In genomic region chr16:57798267-57798810, GRCh38 we compare ENCODE assay signal across 13 cellular contexts. TPM values are rescaled to one million over a fixed set of nuclear protein-coding genes. Genes with fewer than 3 reads are reported as not detected.
DNase-seq lines count a peak whose midpoint lies in the region; ATAC-seq, FAIRE-seq and TF ChIP-seq lines count a peak whose summit lies in the region.
"Had no signal": no experiment of that assay in that cellular context is flagged by ENCODE, and none has a peak within 500 bp of the region (broad histone marks: within the 10 kb centered on the region; RNA-seq: fewer than 3 reads in every experiment).

No MANE protein-coding gene starts in this region.

- H3K4me3 ChIP-seq in A549 = peak overlapping the region; percentile 53
- H3K4me3 ChIP-seq in H1 (ENCODE audit: extremely low read depth in 1 of 4, insufficient read depth in 2 of 4, low read depth in 3 of 4, low read length in 4 of 4) = peak overlapping the region; percentile 11 to 54 (median 19); a peak in 4 of 8 replicates

- no peak overlapping the region for H2BK12ac ChIP-seq in H1 (ENCODE audit: low read depth, low read length)

- H3K9ac ChIP-seq in H1 (replicated peaks in 1 of 4; ENCODE audit: extremely low read depth in 1 of 4, low read depth in 3 of 4, low read length in 3 of 4) = no peak overlapping the region

- H4K91ac ChIP-seq in H1 (replicated peaks; ENCODE audit: insufficient read length, low read length) = peak overlapping the region; percentile 59

- TF ChIP-seq RAD21 in A549 (conservative IDR thresholded peaks at IDR 0.05 in 1 of 2, IDR thresholded peaks at IDR 0.05 in 1 of 2) (no peak), H1 (IDR thresholded peaks at IDR 0.05 in 1 of 2, conservative IDR thresholded peaks at IDR 0.05 in 1 of 2; ENCODE audit: low read depth in 2 of 2, low read length in 2 of 2) (no peak)

- H3K4me1 Mint-ChIP-seq in nephron = peaks cover 48% of the 10 kb centered on the region

- H3K79me1 ChIP-seq in H1 (ENCODE audit: low read depth, low read length) = no peaks in the 10 kb centered on the region; the same call in 1 of the 2 replicates

- no peak overlapping the region; the same call in 1 of the 2 replicates for H2BK15ac ChIP-seq in H1 (ENCODE audit: low read length)

- DNase-seq in A549 (ENCODE audit: low read depth in 1 of 2, low spot score in 1 of 2) (no peak), MV-4-11 (lab: John Stamatoyannopoulos, UW) (peak; percentile 1), H1 (ENCODE audit: low read depth in 1 of 2, low spot score in 2 of 2) (no peak), NCI-H2081 (lab: John Stamatoyannopoulos, UW) (no peak)
- no peak for DNase-seq in activated CD4-positive, alpha-beta T cell treated with anti-CD3 and anti-CD28 coated beads for 48 hours
- DNase-seq in stimulated activated naive CD4-positive, alpha-beta T cell (lab: John Stamatoyannopoulos, UW) = no peak
- DNase-seq: activated CD8-positive, alpha-beta memory T cell treated with anti-CD3 and anti-CD28 coated beads, Interleukin-2, amount 50 U/mL, for 4 hours; erythroblast; NCI-H1694 treated with DMSO at 0.1 percent for 48 hours; nucleus accumbens; T-helper 9 cell had no signal

- WGBS in A549 (ENCODE audit: missing lambda C conversion rate) = 0% methylated on average over 7 of the region's 16 CpGs
- 53% methylated on average over 13 of the region's 16 CpGs; no CpG with 5 or more reads in 1 of the 2 experiments for WGBS in H1 (ENCODE audit: extremely low coverage in 1 of 2, insufficient coverage in 1 of 2, insufficient read length in 1 of 2, insufficient replicate concordance in 2 of 2, low coverage in 1 of 2, low lambda C conversion rate in 2 of 2, missing lambda C conversion rate in 1 of 2), 2 experiments

- H3K23ac ChIP-seq in H1 (ENCODE audit: insufficient read length) = no peak overlapping the region

- no peak overlapping the region for H2AFZ ChIP-seq in H1 (ENCODE audit: low read length)

- H3K27ac Mint-ChIP-seq in nephron = peak overlapping the region; percentile 43 to 68 (median 50)

- no peak; the same call in 1 of the 2 replicates for TF ChIP-seq POLR2A in A549 (IDR thresholded peaks at IDR 0.05; ENCODE audit: low read length)
- TF ChIP-seq POLR2A in H1 (IDR thresholded peaks at IDR 0.05; ENCODE audit: control extremely low read depth in 1 of 2, low read depth in 2 of 2, low read length in 2 of 2) = no peak

- H3K4me2 ChIP-seq in A549 = peak overlapping the region; percentile 100
- peak overlapping the region; percentile 70 to 91 for H3K4me2 ChIP-seq in H1 (ENCODE audit: insufficient read depth in 1 of 2, low read depth in 2 of 2, low read length in 2 of 2)

- H3K36me3 Mint-ChIP-seq in nephron (ENCODE audit: low read depth) = no peaks in the 10 kb centered on the region

- H3K18ac ChIP-seq in H1 (ENCODE audit: extremely low read depth, low read length) = no peak overlapping the region

- no peak overlapping the region for H3K14ac ChIP-seq in H1 (ENCODE audit: insufficient read length)

- H4K5ac ChIP-seq in H1 (ENCODE audit: insufficient read length, low read depth, low read length) = no peak overlapping the region

- H3K27ac ChIP-seq in A549 (peak overlapping the region; percentile 91 to 100), H1 (ENCODE audit: low read depth, low read length) (no peak overlapping the region)

- CTCF ChIA-PET in A549 (lab: Yijun Ruan, JAX) (interaction anchor here (1.0 to 15.8 kb wide), 10 partner anchors 9 to 150 kb away, joined by 3 to 164 read pairs (median 4); no protein-coding TSS in a partner anchor), H1 (lab: Charles Lee; ENCODE audit: partially characterized antibody) (interaction anchor here (0.8 to 15.2 kb wide), 7 partner anchors 16 to 198 kb away, joined by 3 to 279 read pairs (median 5); no protein-coding TSS in a partner anchor)

- no peak for TF ChIP-seq CTCF in A549 (IDR thresholded peaks at IDR 0.05)
- TF ChIP-seq CTCF in H1 (IDR thresholded peaks at IDR 0.05; ENCODE audit: control extremely low read depth in 1 of 3, insufficient read depth in 1 of 3, low read depth in 1 of 3, low read length in 3 of 3) = no peak
- no peak for TF ChIP-seq CTCF in nephron (IDR thresholded peaks at IDR 0.05; ENCODE audit: unreplicated experiment in 3 of 3)

- H3K27me3 Mint-ChIP-seq in nephron (ENCODE audit: low read depth) = peaks cover 14% of the 10 kb centered on the region

- H3K4ac ChIP-seq in H1 (replicated peaks; ENCODE audit: insufficient read length, low read depth, low read length) = no peak overlapping the region

- ATAC-seq in A549 (peak; percentile 1 to 7; a peak in 4 of 6 replicates), HG03159 (IDR thresholded peaks at IDR 0.05; ENCODE audit: unreplicated experiment) (no peak)

- H4K20me1 ChIP-seq in H1 (replicated peaks in 1 of 2; ENCODE audit: control insufficient read depth in 1 of 2, insufficient read depth in 2 of 2, low read length in 2 of 2) = peaks cover 0 to 1% of the 10 kb centered on the region in 2 experiments

- 0 out of 2 replicates have a peak overlapping the region, but pooled peaks have one; percentile 13 for H2BK5ac ChIP-seq in H1 (ENCODE audit: low read depth, low read length)

- peak overlapping the region; percentile 26; the same call in 1 of the 2 replicates for H4K8ac ChIP-seq in H1 (ENCODE audit: extremely low read depth, insufficient read depth, low read length)

- FAIRE-seq in A549 (lab: Jason Lieb, UNC) (no peak), H1 (lab: Jason Lieb, UNC) (no peak)

- peaks cover 14% of the 10 kb centered on the region for H3K23me2 ChIP-seq in H1 (ENCODE audit: low read depth, low read length)

- H3K9me3 Mint-ChIP-seq in nephron = no peaks in the 10 kb centered on the region

- no peak for TF ChIP-seq EP300 in A549 (IDR thresholded peaks at IDR 0.05)
- TF ChIP-seq EP300 in H1 (IDR thresholded peaks at IDR 0.05; ENCODE audit: borderline replicate concordance in 1 of 2, low read depth in 2 of 2, low read length in 2 of 2) = no peak

- H3K9me3 ChIP-seq in A549 (no peaks in the 10 kb centered on the region), H1 (ENCODE audit: insufficient read depth in 2 of 2, low read depth in 1 of 2, low read length in 1 of 2) (no peaks in the 10 kb centered on the region)

- H3K4me3 Mint-ChIP-seq in nephron = peak overlapping the region; percentile 66 to 75 (median 72)

- H3K4me1 ChIP-seq in A549 (peaks cover 42% of the 10 kb centered on the region), H1 (replicated peaks in 1 of 4; ENCODE audit: control insufficient read depth in 3 of 4, insufficient read depth in 4 of 4, low read length in 3 of 4) (peaks cover 0 to 49% (median 33%) of the 10 kb centered on the region in 4 experiments; a peak in 6 of 7 replicates)

- no peaks in the 10 kb centered on the region for H3K79me2 ChIP-seq in H1 (ENCODE audit: control insufficient read depth in 1 of 2, insufficient read depth in 2 of 2, low read length in 2 of 2)

- H2BK120ac ChIP-seq in H1 (replicated peaks; ENCODE audit: low read depth, low read length) = no peak overlapping the region

- H2BK20ac ChIP-seq in H1 (ENCODE audit: low read length) = no peak overlapping the region; the same call in 1 of the 2 replicates

- H3K56ac ChIP-seq in H1 (replicated peaks; ENCODE audit: insufficient read length, low read depth, low read length) = no peak overlapping the region

- H3K27me3 ChIP-seq in H1 (replicated peaks in 1 of 4; ENCODE audit: control insufficient read depth in 3 of 4, extremely low read depth in 1 of 4, insufficient read depth in 3 of 4, low read length in 3 of 4) = peaks cover 0 to 35% (median 27%) of the 10 kb centered on the region in 4 experiments; a peak in 6 of 7 replicates

- no peaks in the 10 kb centered on the region for H3K36me3 ChIP-seq in H1 (ENCODE audit: control insufficient read depth in 2 of 4, insufficient read depth in 4 of 4, low read length in 3 of 4)

- POLR2A ChIA-PET in A549 (lab: Yijun Ruan, JAX) (interaction anchor here (1.2 to 5.1 kb wide), 4 partner anchors 11 to 65 kb away, joined by 3 to 43 read pairs (median 7); no protein-coding TSS in a partner anchor), H1 (lab: Charles Lee; ENCODE audit: partially characterized antibody) (interaction anchor here (0.9 to 1.5 kb wide), 4 partner anchors 17 to 115 kb away, joined by 3 read pairs; no protein-coding TSS in a partner anchor)

- no peak overlapping the region for H2AK5ac ChIP-seq in H1 (ENCODE audit: low read depth, low read length)

TF ChIP-seq in A549, 52 proteins besides CTCF, POLR2A, EP300 and RAD21 (continues in another document):
- TF ChIP-seq RNF2 (IDR thresholded peaks at IDR 0.05; ENCODE audit: borderline replicate concordance, low read depth) (no peak), JUN (IDR thresholded peaks at IDR 0.05) (peak in 1 of 2 experiments; percentile 63; a peak in 3 of 5 replicates)

TF ChIP-seq in H1, 55 proteins besides CTCF, POLR2A, EP300 and RAD21:
- TF ChIP-seq SP4 (IDR thresholded peaks at IDR 0.05; ENCODE audit: low read length) (no peak), FOSL1 (IDR thresholded peaks at IDR 0.05; ENCODE audit: insufficient read depth, low read depth, low read length) (no peak), POLR2AphosphoS5 (IDR thresholded peaks at IDR 0.05; ENCODE audit: low read depth, low read length) (no peak), RBBP5 (IDR thresholded peaks at IDR 0.05; ENCODE audit: borderline replicate concordance, low read depth, low read length) (no peak)

RNA-seq across cellular contexts. Expression of gene KIFC3, which starts 4.0 kb away (rescaled TPM):
- polyA plus RNA-seq in A549 (2011; rRNA removed) (127 and 128 TPM in 2 replicates), A549 (2017; fragmentation: RNase III; extraction: RNeasy Plus Mini Kit Qiagen cat#74134 plus additional on column Dnase treatment) (171 to 180 TPM (median 178 TPM) in 3 replicates), H1 (2011; rRNA removed) (2.1 and 3.8 TPM in 2 replicates)
- polyA plus RNA-seq in A549 (2012; cell fraction: cytosol; rRNA removed) = 236 and 291 TPM in 2 replicates
- 781 and 955 TPM in 2 replicates for polyA plus RNA-seq in A549 (2012; cell fraction: nucleus; rRNA removed)
- polyA minus RNA-seq in A549 (2011; rRNA and poly(A)+ RNA removed) = 225 and 333 TPM in 2 replicates
- 5.3 and 7.1 TPM in 2 replicates for total RNA-seq in H1 (2021; fragmentation: NEBNext Ultra II Directional; extraction: Animal tissue kit (Norgen Biotek cat#: 25700))
- 4.4 TPM for polyA plus RNA-seq in H1 (2011; cell fraction: cytosol; rRNA removed)
- 11.5 TPM for polyA plus RNA-seq in H1 (2011; cell fraction: nucleus; rRNA removed)
- polyA plus RNA-seq in H1 (2012, experiment 1 of 2) = 2.1 to 3.7 TPM (median 2.8 TPM) in 4 replicates
- 1.6 TPM for polyA plus RNA-seq in H1 (2012, experiment 2 of 2)
- polyA plus RNA-seq in H1 (2013, experiment 1 of 2) = 4.3 TPM
- 4.4 TPM for polyA plus RNA-seq in H1 (2013, experiment 2 of 2)
- polyA minus RNA-seq in H1 (2011; rRNA and poly(A)+ RNA removed) = 3.3 and 3.9 TPM in 2 replicates
- polyA minus RNA-seq in H1 (2011; cell fraction: cytosol; rRNA and poly(A)+ RNA removed) = 4.9 TPM
- polyA minus RNA-seq in H1 (2011; cell fraction: nucleus; rRNA and poly(A)+ RNA removed) = 7.5 TPM

Comparison
In these comparisons a context has a peak if more than half of its experiments do, and no peak if none do; other contexts are left out.
1. RNA of gene KIFC3, which starts 4.0 kb away (polyA plus RNA-seq): 127 to 955 TPM in A549; 1.6 to 11.5 TPM in H1; every median in the first group is over 10 times any median in the second.